ENCODE assay signal across 11 cellular contexts in the genomic region with DNA sequence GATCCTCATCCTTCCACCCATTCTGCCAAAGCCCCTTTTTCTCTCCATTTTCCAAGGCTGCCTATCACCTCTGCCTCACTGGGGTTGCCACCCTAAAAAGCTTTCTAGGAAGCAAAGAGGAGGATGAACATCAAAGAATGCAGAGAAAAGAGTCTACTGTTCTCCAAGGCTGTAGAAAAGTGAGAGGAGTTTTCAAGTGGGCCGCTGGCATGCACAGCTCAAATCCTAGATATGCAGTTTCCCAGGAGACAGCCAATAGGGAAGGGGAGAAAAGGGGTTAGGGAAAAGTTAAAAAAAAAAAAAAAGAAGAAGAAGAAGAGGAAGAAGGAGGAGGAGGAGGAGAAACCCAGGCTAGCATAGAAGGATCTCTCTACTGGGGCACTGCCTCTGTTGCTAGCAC. TPM values are rescaled to one million over a fixed set of nuclear protein-coding genes. Genes with fewer than 3 reads are reported as not detected.
DNase-seq lines count a peak whose midpoint lies in the region; ATAC-seq, FAIRE-seq and TF ChIP-seq lines count a peak whose summit lies in the region.
"Had no signal": no experiment of that assay in that cellular context is flagged by ENCODE, and none has a peak within 500 bp of the region (broad histone marks: within the 10 kb centered on the region; RNA-seq: fewer than 3 reads in every experiment).

No MANE protein-coding gene starts in this region.

- peaks cover 77% of the 10 kb centered on the region for H3K4me1 Mint-ChIP-seq in activated CD8-positive, alpha-beta memory T cell treated with anti-CD3 and anti-CD28 coated beads, Interleukin-2, amount 10 ng/mL, durations not matched to agents 7 days and 5 days
- H3K4me1 Mint-ChIP-seq in stimulated activated naive B cell treated with anti-CD40 and anti-IgM and Interleukin-4, amounts not matched to agents 10 μg/mL and 1 μg/mL and 100 μg/mL, for 72 hours: peaks cover 47 to 87% of the 10 kb centered on the region in 2 donors

- dilution Hi-C loops in endothelial cell of umbilical vein (cut with MboI; ENCODE audit: extremely low pct_ligation_motif_present, low sequenced_read_pairs): no loop called here

- TF ChIP-seq POLR2A in endothelial cell of umbilical vein (IDR thresholded peaks at IDR 0.05; ENCODE audit: low read depth, low read length): no peak

- H3K9me2 ChIP-seq in OCI-LY1 (ENCODE audit: low read depth, low read length): no peaks in the 10 kb centered on the region

- peak; percentile 24 for FAIRE-seq in endothelial cell of umbilical vein (lab: Jason Lieb, UNC)
- FAIRE-seq: RCC 7860 had no signal

- H2AFZ ChIP-seq in OCI-LY1 (ENCODE audit: low read length) (no peak overlapping the region), endothelial cell of umbilical vein (ENCODE audit: low read depth, low read length) (no peak overlapping the region)

- H3K4me2 ChIP-seq in OCI-LY1 (ENCODE audit: low read length) (peak overlapping the region; percentile 66), endothelial cell of umbilical vein (ENCODE audit: insufficient read depth, low read length) (peak overlapping the region; percentile 83)

- POLR2A ChIA-PET in endothelial cell of umbilical vein (lab: Charles Lee): interaction anchor here (1.3 kb wide), 1 partner anchor 12 kb away, joined by 3 read pairs; no protein-coding TSS in a partner anchor

- H3K9me3 Mint-ChIP-seq in activated CD8-positive, alpha-beta memory T cell treated with anti-CD3 and anti-CD28 coated beads, Interleukin-2, amount 10 ng/mL, durations not matched to agents 7 days and 5 days (ENCODE audit: low read depth): no peaks in the 10 kb centered on the region
- no peaks in the 10 kb centered on the region for H3K9me3 Mint-ChIP-seq in stimulated activated naive B cell treated with anti-CD40 and anti-IgM and Interleukin-4, amounts not matched to agents 10 μg/mL and 1 μg/mL and 100 μg/mL, for 72 hours

- H3K36me3 Mint-ChIP-seq in activated CD8-positive, alpha-beta memory T cell treated with anti-CD3 and anti-CD28 coated beads, Interleukin-2, amount 10 ng/mL, durations not matched to agents 7 days and 5 days: peaks cover 49% of the 10 kb centered on the region
- H3K36me3 Mint-ChIP-seq in stimulated activated naive B cell treated with anti-CD40 and anti-IgM and Interleukin-4, amounts not matched to agents 10 μg/mL and 1 μg/mL and 100 μg/mL, for 72 hours: peaks cover 46 to 70% of the 10 kb centered on the region in 2 donors

- H3K4me1 ChIP-seq in OCI-LY1 (ENCODE audit: insufficient read depth, low read length, severe bottlenecking): peaks cover 14% of the 10 kb centered on the region
- H3K4me1 ChIP-seq in endothelial cell of umbilical vein (ENCODE audit: control insufficient read depth, extremely low read depth, insufficient read depth, low read length): peaks cover 25% of the 10 kb centered on the region

- no peaks in the 10 kb centered on the region for H3K27me3 Mint-ChIP-seq in activated CD8-positive, alpha-beta memory T cell treated with anti-CD3 and anti-CD28 coated beads, Interleukin-2, amount 10 ng/mL, durations not matched to agents 7 days and 5 days
- no peaks in the 10 kb centered on the region for H3K27me3 Mint-ChIP-seq in stimulated activated naive B cell treated with anti-CD40 and anti-IgM and Interleukin-4, amounts not matched to agents 10 μg/mL and 1 μg/mL and 100 μg/mL, for 72 hours

- H3K9me3 ChIP-seq in OCI-LY1 (ENCODE audit: low read length): no peaks in the 10 kb centered on the region
- H3K9me3 ChIP-seq in endothelial cell of umbilical vein (replicated peaks; ENCODE audit: control insufficient read depth, insufficient read depth, low read length): no peaks in the 10 kb centered on the region

- DNase-seq in activated CD8-positive, alpha-beta memory T cell treated with anti-CD3 and anti-CD28 coated beads, Interleukin-2, amount 10 ng/mL, durations not matched to agents 7 days and 5 days: no peak
- no peak for DNase-seq in activated CD8-positive, alpha-beta memory T cell treated with anti-CD3 and anti-CD28 coated beads for 24 hours
- DNase-seq in endothelial cell of umbilical vein (ENCODE audit: low read depth, low spot score): no peak
- DNase-seq in stimulated activated naive B cell treated with anti-CD40 and anti-IgM and Interleukin-4, amounts not matched to agents 10 μg/mL and 1 μg/mL and 100 μg/mL, for 72 hours: no peak
- DNase-seq in NCI-H1436 treated with DMSO at 0.1 percent for 48 hours (lab: John Stamatoyannopoulos, UW): no peak
- no peak for DNase-seq in HPDE6-E6E7 (ENCODE audit: extremely low spot score)
- DNase-seq in amniotic stem cell (lab: John Stamatoyannopoulos, UW): no peak
- DNase-seq: NCI-H1436, retina had no signal

- intact Hi-C loops in endothelial cell of umbilical vein (cut with micrococcal nuclease): loop anchor here (1.0 to 5.0 kb wide), 2 partner anchors 12 to 124 kb away; no protein-coding TSS in a partner anchor

- H4K20me1 ChIP-seq in OCI-LY1 (ENCODE audit: insufficient read depth, low read length) (no peaks in the 10 kb centered on the region), endothelial cell of umbilical vein (replicated peaks; ENCODE audit: control insufficient read depth, extremely low read depth, insufficient read depth, low read length) (no peaks in the 10 kb centered on the region)

- H3K79me2 ChIP-seq in OCI-LY1 (ENCODE audit: insufficient read depth, low read length) (no peaks in the 10 kb centered on the region), endothelial cell of umbilical vein (ENCODE audit: control insufficient read depth, insufficient read depth, low read length) (no peaks in the 10 kb centered on the region)

- H3K4me3 Mint-ChIP-seq in activated CD8-positive, alpha-beta memory T cell treated with anti-CD3 and anti-CD28 coated beads, Interleukin-2, amount 10 ng/mL, durations not matched to agents 7 days and 5 days: peak overlapping the region; percentile 99
- H3K4me3 Mint-ChIP-seq in stimulated activated naive B cell treated with anti-CD40 and anti-IgM and Interleukin-4, amounts not matched to agents 10 μg/mL and 1 μg/mL and 100 μg/mL, for 72 hours: peak overlapping the region; percentile 99 to 100

- no peaks in the 10 kb centered on the region for H3F3A ChIP-seq in OCI-LY1 (ENCODE audit: insufficient read depth, low read length)

- H3K27ac Mint-ChIP-seq in activated CD8-positive, alpha-beta memory T cell treated with anti-CD3 and anti-CD28 coated beads, Interleukin-2, amount 10 ng/mL, durations not matched to agents 7 days and 5 days: peak overlapping the region; percentile 97
- H3K27ac Mint-ChIP-seq in stimulated activated naive B cell treated with anti-CD40 and anti-IgM and Interleukin-4, amounts not matched to agents 10 μg/mL and 1 μg/mL and 100 μg/mL, for 72 hours: peak overlapping the region; percentile 99

- H3K36me3 ChIP-seq in OCI-LY1 (ENCODE audit: insufficient read depth, low read length) (no peaks in the 10 kb centered on the region), endothelial cell of umbilical vein (ENCODE audit: control insufficient read depth in 2 of 2, extremely low read depth in 1 of 2, insufficient read depth in 2 of 2, low read length in 2 of 2) (no peaks in the 10 kb centered on the region)

- ATAC-seq in activated CD8-positive, alpha-beta memory T cell treated with anti-CD3 and anti-CD28 coated beads, Interleukin-2, amount 10 ng/mL, durations not matched to agents 7 days and 5 days: no peak
- ATAC-seq in stimulated activated naive B cell treated with anti-CD40 and anti-IgM and Interleukin-4, amounts not matched to agents 10 μg/mL and 1 μg/mL and 100 μg/mL, for 72 hours (replicated peaks): no peak

- TF ChIP-seq CTCF in OCI-LY1 (IDR thresholded peaks at IDR 0.05; ENCODE audit: low read length) (no peak), endothelial cell of umbilical vein (IDR thresholded peaks at IDR 0.05; ENCODE audit: extremely low read depth in 1 of 2, insufficient read depth in 1 of 2, low read depth in 1 of 2, low read length in 2 of 2) (no peak)

- H3K9me1 ChIP-seq in endothelial cell of umbilical vein (replicated peaks; ENCODE audit: control insufficient read depth, extremely low read depth, insufficient read depth, low read length): no peaks in the 10 kb centered on the region

- peak overlapping the region; percentile 46 for H3K4me3 ChIP-seq in OCI-LY1 (ENCODE audit: low read depth, low read length, poor library complexity, severe bottlenecking)
- no peak overlapping the region for H3K4me3 ChIP-seq in endothelial cell of umbilical vein (replicated peaks in 1 of 3; ENCODE audit: insufficient read depth in 1 of 3, low read depth in 1 of 3, low read length in 3 of 3)

- no peak overlapping the region for H3K27ac ChIP-seq in OCI-LY1 (ENCODE audit: low read depth, low read length, poor library complexity, severe bottlenecking)
- H3K27ac ChIP-seq in endothelial cell of umbilical vein (ENCODE audit: insufficient read depth, low read depth, low read length): peak overlapping the region; percentile 82

- H3K27me3 ChIP-seq in OCI-LY1 (ENCODE audit: insufficient read depth, low read length): no peaks in the 10 kb centered on the region; the same call in 1 of the 2 replicates
- H3K27me3 ChIP-seq in endothelial cell of umbilical vein (ENCODE audit: control insufficient read depth in 2 of 2, insufficient read depth in 2 of 2, low read length in 2 of 2): no peaks in the 10 kb centered on the region

- BruUV-seq in endothelial cell of umbilical vein (replicated peaks; lab: Mats Ljungman, UMichigan): no TSS peak

- CTCF ChIA-PET in activated CD8-positive, alpha-beta memory T cell treated with anti-CD3 and anti-CD28 coated beads, Interleukin-2, amount 10 ng/mL, durations not matched to agents 7 days and 5 days (lab: Charles Lee): interaction anchor here (0.7 to 15.3 kb wide), 13 partner anchors 8 to 662 kb away, joined by 3 to 152 read pairs (median 10); a partner anchor contains a TSS
- CTCF ChIA-PET in endothelial cell of umbilical vein (lab: Charles Lee): interaction anchor here (1.1 to 7.6 kb wide), 3 partner anchors 12 to 39 kb away, joined by 3 to 89 read pairs (median 10); no protein-coding TSS in a partner anchor

- H3K9ac ChIP-seq in OCI-LY1 (ENCODE audit: low read length): no peak overlapping the region; the same call in 1 of the 2 replicates
- no peak overlapping the region for H3K9ac ChIP-seq in endothelial cell of umbilical vein (replicated peaks; ENCODE audit: extremely low read depth, insufficient read depth, low read length)

RNA-seq across cellular contexts. Expression of a gene that starts 0.7 kb away (rescaled TPM):
- total RNA-seq in activated CD8-positive, alpha-beta memory T cell treated with anti-CD3 and anti-CD28 coated beads, Interleukin-2, amount 10 ng/mL, durations not matched to agents 7 days and 5 days: 10 to 100 TPM; 74.6 to 81.3 TPM
- not detected in 2 replicates for total RNA-seq in endothelial cell of umbilical vein
- polyA plus RNA-seq in endothelial cell of umbilical vein: not detected in 2 replicates
- not detected in 2 replicates for polyA plus RNA-seq in endothelial cell of umbilical vein (2011; cell fraction: cytosol; rRNA removed)
- polyA plus RNA-seq in endothelial cell of umbilical vein (2011; cell fraction: nucleus; rRNA removed): 0.28 TPM in 1 of 2 replicates, not detected in the other
- polyA plus RNA-seq in endothelial cell of umbilical vein (2012): not detected in 2 replicates
- not detected in 2 replicates for polyA minus RNA-seq in endothelial cell of umbilical vein
- polyA minus RNA-seq in endothelial cell of umbilical vein (2011; cell fraction: cytosol; rRNA and poly(A)+ RNA removed): not detected
- polyA minus RNA-seq in endothelial cell of umbilical vein (2011; cell fraction: nucleus; rRNA and poly(A)+ RNA removed): not detected in 2 replicates

RNA-seq across cellular contexts. Expression of a gene that starts 55.5 kb away (rescaled TPM):
- total RNA-seq in activated CD8-positive, alpha-beta memory T cell treated with anti-CD3 and anti-CD28 coated beads, Interleukin-2, amount 10 ng/mL, durations not matched to agents 7 days and 5 days: 1 to 10 TPM; 2.1 to 5.8 TPM
- 4.9 and 9.1 TPM in 2 replicates for total RNA-seq in endothelial cell of umbilical vein
- polyA plus RNA-seq in endothelial cell of umbilical vein: 1.4 and 1.8 TPM in 2 replicates
- polyA plus RNA-seq in endothelial cell of umbilical vein (2011; cell fraction: cytosol; rRNA removed): 0.99 and 1.1 TPM in 2 replicates
- polyA plus RNA-seq in endothelial cell of umbilical vein (2011; cell fraction: nucleus; rRNA removed): 1.9 and 2.2 TPM in 2 replicates
- 1.5 and 2.3 TPM in 2 replicates for polyA plus RNA-seq in endothelial cell of umbilical vein (2012)
- 2.3 and 9.0 TPM in 2 replicates for polyA minus RNA-seq in endothelial cell of umbilical vein
- 5.3 TPM for polyA minus RNA-seq in endothelial cell of umbilical vein (2011; cell fraction: cytosol; rRNA and poly(A)+ RNA removed)
- 1.7 and 2.7 TPM in 2 replicates for polyA minus RNA-seq in endothelial cell of umbilical vein (2011; cell fraction: nucleus; rRNA and poly(A)+ RNA removed)

Comparison
In these comparisons a context has a peak if more than half of its experiments do, and no peak if none do; other contexts are left out.
1. RNA of a gene that starts 0.7 kb away (total RNA-seq): 74.6 to 81.3 TPM in activated CD8-positive, alpha-beta memory T cell treated with anti-CD3 and anti-CD28 coated beads, Interleukin-2, amount 10 ng/mL, durations not matched to agents 7 days and 5 days; not detected in endothelial cell of umbilical vein; every median in the first group is over 10 times any median in the second.